ENCODE assay signal across 21 cellular contexts in genomic region chr12:130419116-130419515, GRCh38.
DNase-seq lines count a peak whose midpoint lies in the region; ATAC-seq and TF ChIP-seq lines count a peak whose summit lies in the region.
"Had no signal": no experiment of that assay in that cellular context is flagged by ENCODE, and none has a peak within 500 bp of the region (broad histone marks: within the 10 kb centered on the region; RNA-seq: fewer than 3 reads in every experiment).

No MANE protein-coding gene starts in this region.

- H3K27me3 ChIP-seq in right atrium auricular region = no peaks in the 10 kb centered on the region
- H3K27me3 ChIP-seq in heart right ventricle = peaks cover 0 to 32% (median 12%) of the 10 kb centered on the region in 7 donors
- no peaks in the 10 kb centered on the region; the same call in 1 of the 2 replicates for H3K27me3 ChIP-seq in MM.1S (replicated peaks; ENCODE audit: insufficient read depth, low read length)
- H3K27me3 ChIP-seq: BE2C; BLaER1 treated with 17β-estradiol and CSF1 and Interleukin-3, amounts not matched to agents 10 nM and 100 nM had no signal

- H3K4me3 ChIP-seq in right atrium auricular region = no peak overlapping the region
- H3K4me3 ChIP-seq in heart right ventricle = no peak overlapping the region
- H3K4me3 ChIP-seq in MM.1S (ENCODE audit: low read length) = no peak overlapping the region
- H3K4me3 ChIP-seq: BLaER1 treated with 17β-estradiol and CSF1 and Interleukin-3, amounts not matched to agents 10 nM and 100 nM had no signal

- DNase-seq in right atrium auricular region (ENCODE audit: low spot score) (peak; percentile 23), heart right ventricle (no peak), osteocyte (ENCODE audit: extremely low spot score, unreplicated experiment) (peak; percentile 59), MM.1S (no peak), T-cell (no peak), NCI-H2107 (lab: John Stamatoyannopoulos, UW) (no peak), H4 (ENCODE audit: low spot score) (no peak)
- no peak for DNase-seq in stimulated activated effector memory CD8-positive, alpha-beta T cell treated with anti-CD3 and anti-CD28 coated beads, Interleukin-12 subunit alpha, Interleukin-12 subunit beta, amount 100 ng/mL, for 72 hours (ENCODE audit: low spot score in 2 of 2)
- DNase-seq: AML-193; BE2C; CD4-positive, alpha-beta T cell; CD8-positive, alpha-beta memory T cell; DMS53; DMS79 treated with DMSO at 0.1 percent for 48 hours; GF-D8; GOT3; H9 had no signal

- H3K27ac ChIP-seq in right atrium auricular region (no peak overlapping the region), heart right ventricle (no peak overlapping the region), MM.1S (ENCODE audit: low read length) (no peak overlapping the region)
- H3K27ac ChIP-seq: 22Rv1; BLaER1 treated with 17β-estradiol and CSF1 and Interleukin-3, amounts not matched to agents 10 nM and 100 nM had no signal

- no peaks in the 10 kb centered on the region for H3K9me2 ChIP-seq in MM.1S (replicated peaks; ENCODE audit: insufficient read depth, low read length)

- H3K9ac ChIP-seq in MM.1S (ENCODE audit: low read length) = no peak overlapping the region
- H3K9ac ChIP-seq: BLaER1 treated with 17β-estradiol and CSF1 and Interleukin-3, amounts not matched to agents 10 nM and 100 nM had no signal

- H3K4me2 ChIP-seq in MM.1S (ENCODE audit: low read depth, low read length) = no peak overlapping the region
- H3K4me2 ChIP-seq: BLaER1 treated with 17β-estradiol and CSF1 and Interleukin-3, amounts not matched to agents 10 nM and 100 nM had no signal

- H3K4me3 Mint-ChIP-seq in osteocyte (ENCODE audit: unreplicated experiment) (no peak overlapping the region), T-cell (no peak overlapping the region)
- H3K4me3 Mint-ChIP-seq in stimulated activated effector memory CD8-positive, alpha-beta T cell treated with anti-CD3 and anti-CD28 coated beads, Interleukin-12 subunit alpha, Interleukin-12 subunit beta, amount 100 ng/mL, for 72 hours = no peak overlapping the region
- H3K4me3 Mint-ChIP-seq: CD14-positive monocyte; CD4-positive, alpha-beta T cell; CD8-positive, alpha-beta memory T cell; H9 had no signal

- H3K27me3 Mint-ChIP-seq in osteocyte (ENCODE audit: unreplicated experiment) = no peaks in the 10 kb centered on the region
- H3K27me3 Mint-ChIP-seq in T-cell = peaks cover 2 to 8% of the 10 kb centered on the region in 2 donors
- H3K27me3 Mint-ChIP-seq: CD8-positive, alpha-beta memory T cell had no signal

- no peak for TF ChIP-seq CTCF in right atrium auricular region (IDR thresholded peaks at IDR 0.05)
- no peak for TF ChIP-seq CTCF in heart right ventricle (IDR thresholded peaks at IDR 0.05)
- no peak for TF ChIP-seq CTCF in osteocyte (IDR thresholded peaks at IDR 0.05)
- no peak for TF ChIP-seq CTCF in MM.1S (IDR thresholded peaks at IDR 0.05; ENCODE audit: low read length)

- H3K36me3 Mint-ChIP-seq in osteocyte (ENCODE audit: unreplicated experiment) (no peaks in the 10 kb centered on the region), T-cell (no peaks in the 10 kb centered on the region)
- no peaks in the 10 kb centered on the region for H3K36me3 Mint-ChIP-seq in stimulated activated effector memory CD8-positive, alpha-beta T cell treated with anti-CD3 and anti-CD28 coated beads, Interleukin-12 subunit alpha, Interleukin-12 subunit beta, amount 100 ng/mL, for 72 hours
- H3K36me3 Mint-ChIP-seq: CD14-positive monocyte; CD8-positive, alpha-beta memory T cell had no signal

- H3K79me2 ChIP-seq in MM.1S (ENCODE audit: low read length) = no peaks in the 10 kb centered on the region

- no peaks in the 10 kb centered on the region for H4K20me1 ChIP-seq in MM.1S (ENCODE audit: insufficient read depth, low read length)
- H4K20me1 ChIP-seq: BLaER1 treated with 17β-estradiol and CSF1 and Interleukin-3, amounts not matched to agents 10 nM and 100 nM had no signal

- no peak overlapping the region for H2AFZ ChIP-seq in MM.1S (ENCODE audit: low read length)

- intact Hi-C loops in heart right ventricle (cut with DNase I) = no loop called here

- ATAC-seq in heart right ventricle (no peak), T-cell (replicated peaks in 1 of 4) (no peak)
- ATAC-seq in stimulated activated effector memory CD8-positive, alpha-beta T cell treated with anti-CD3 and anti-CD28 coated beads, Interleukin-12 subunit alpha, Interleukin-12 subunit beta, amount 100 ng/mL, for 72 hours = peak; percentile 13
- ATAC-seq: HCT116 had no signal

- 65 to 68% methylated on average over 6 of the region's 6 CpGs for WGBS in heart right ventricle, 2 donors

- CTCF ChIA-PET in T-cell (lab: Charles Lee) = no interaction called here

- H3K4me1 Mint-ChIP-seq in osteocyte (ENCODE audit: unreplicated experiment) (no peaks in the 10 kb centered on the region), T-cell (no peaks in the 10 kb centered on the region)
- H3K4me1 Mint-ChIP-seq in stimulated activated effector memory CD8-positive, alpha-beta T cell treated with anti-CD3 and anti-CD28 coated beads, Interleukin-12 subunit alpha, Interleukin-12 subunit beta, amount 100 ng/mL, for 72 hours = no peaks in the 10 kb centered on the region
- H3K4me1 Mint-ChIP-seq: CD14-positive monocyte; CD8-positive, alpha-beta memory T cell had no signal

- POLR2A ChIA-PET in T-cell (lab: Charles Lee) = no interaction called here

- H3K36me3 ChIP-seq in right atrium auricular region (no peaks in the 10 kb centered on the region), heart right ventricle (no peaks in the 10 kb centered on the region), MM.1S (replicated peaks; ENCODE audit: insufficient read depth, low read length) (no peaks in the 10 kb centered on the region)
- H3K36me3 ChIP-seq: BLaER1 treated with 17β-estradiol and CSF1 and Interleukin-3, amounts not matched to agents 10 nM and 100 nM had no signal

- H3K4me1 ChIP-seq in right atrium auricular region (no peaks in the 10 kb centered on the region), heart right ventricle (no peaks in the 10 kb centered on the region), MM.1S (ENCODE audit: low read length) (no peaks in the 10 kb centered on the region)
- H3K4me1 ChIP-seq: BE2C had no signal

- H3K9me3 Mint-ChIP-seq in osteocyte (ENCODE audit: unreplicated experiment) = peaks cover 4% of the 10 kb centered on the region
- no peaks in the 10 kb centered on the region for H3K9me3 Mint-ChIP-seq in stimulated activated effector memory CD8-positive, alpha-beta T cell treated with anti-CD3 and anti-CD28 coated beads, Interleukin-12 subunit alpha, Interleukin-12 subunit beta, amount 100 ng/mL, for 72 hours
- no peaks in the 10 kb centered on the region for H3K9me3 Mint-ChIP-seq in T-cell
- H3K9me3 Mint-ChIP-seq: CD14-positive monocyte; CD4-positive, alpha-beta T cell; H9 had no signal

- H3K9me3 ChIP-seq in right atrium auricular region (no peaks in the 10 kb centered on the region), heart right ventricle (no peaks in the 10 kb centered on the region), MM.1S (replicated peaks; ENCODE audit: insufficient read depth, low read length) (no peaks in the 10 kb centered on the region)
- H3K9me3 ChIP-seq: BE2C; BLaER1 treated with 17β-estradiol and CSF1 and Interleukin-3, amounts not matched to agents 10 nM and 100 nM had no signal

- H3K27ac Mint-ChIP-seq in osteocyte (ENCODE audit: unreplicated experiment) = no peak overlapping the region
- H3K27ac Mint-ChIP-seq in stimulated activated effector memory CD8-positive, alpha-beta T cell treated with anti-CD3 and anti-CD28 coated beads, Interleukin-12 subunit alpha, Interleukin-12 subunit beta, amount 100 ng/mL, for 72 hours = no peak overlapping the region
- H3K27ac Mint-ChIP-seq in T-cell = no peak overlapping the region
- H3K27ac Mint-ChIP-seq: CD14-positive monocyte; CD4-positive, alpha-beta T cell; CD8-positive, alpha-beta memory T cell; H9 had no signal

- H3F3A ChIP-seq in MM.1S (ENCODE audit: insufficient read depth, low read length) = no peaks in the 10 kb centered on the region

Comparison
In these comparisons a context has a peak if more than half of its experiments do, and no peak if none do; other contexts are left out.
1. DNase-seq: peak in right atrium auricular region (single experiment) and osteocyte (single experiment); none in heart right ventricle (0 of 2), stimulated activated effector memory CD8-positive, alpha-beta T cell treated with anti-CD3 and anti-CD28 coated beads, Interleukin-12 subunit alpha, Interleukin-12 subunit beta, amount 100 ng/mL, for 72 hours (0 of 2), MM.1S (single experiment), T-cell (0 of 34), NCI-H2107 (single experiment) and H4 (single experiment).